ENCODE assay signal across 9 cellular contexts in the genomic region with DNA sequence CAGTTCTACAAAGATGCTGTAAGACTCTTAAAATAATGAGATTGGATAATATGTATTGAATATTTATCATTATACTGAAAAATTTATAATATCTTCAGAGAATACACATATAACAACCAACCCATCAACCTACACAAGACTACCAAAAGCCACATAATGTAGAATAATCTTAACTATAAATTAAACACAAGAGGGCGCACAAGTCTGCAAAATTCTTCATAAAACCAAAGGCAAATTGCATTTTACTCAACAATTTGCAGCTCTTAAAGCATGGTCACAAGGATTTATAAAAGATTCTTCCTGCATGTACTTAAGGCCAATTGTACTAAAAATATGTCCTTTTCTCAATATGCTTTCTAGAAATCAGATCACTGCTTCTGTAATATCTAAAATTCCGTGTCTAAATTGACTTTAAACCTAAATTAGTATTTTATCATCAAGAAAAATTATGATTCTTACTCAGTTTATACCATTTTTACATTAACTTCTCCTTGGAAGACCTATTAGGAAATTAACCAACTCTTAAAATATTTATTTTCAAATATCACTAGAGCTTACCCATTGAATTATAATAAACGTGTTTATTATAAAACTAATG.
DNase-seq lines count a peak whose midpoint lies in the region; TF ChIP-seq lines count a peak whose summit lies in the region.
"Had no signal": no experiment of that assay in that cellular context is flagged by ENCODE, and none has a peak within 500 bp of the region (broad histone marks: within the 10 kb centered on the region; RNA-seq: fewer than 3 reads in every experiment).

No MANE protein-coding gene starts in this region.

- no peaks in the 10 kb centered on the region for H3K27me3 Mint-ChIP-seq in nephron progenitor cell (ENCODE audit: low read depth, poor library complexity)
- peaks cover 7% of the 10 kb centered on the region for H3K27me3 Mint-ChIP-seq in activated naive CD4-positive, alpha-beta T cell treated with anti-CD3 and anti-CD28 coated beads for 36 hours (ENCODE audit: low read depth)
- H3K27me3 Mint-ChIP-seq in activated CD4-positive, alpha-beta memory T cell treated with anti-CD3 and anti-CD28 coated beads for 36 hours: peaks cover 10% of the 10 kb centered on the region

- DNase-seq in Daoy (ENCODE audit: low read depth) (peak; percentile 22), LoVo (ENCODE audit: low spot score) (peak; percentile 71), RKO (ENCODE audit: low spot score) (peak; percentile 78), epithelial cell of proximal tubule (ENCODE audit: low read depth) (peak; percentile 10), nephron progenitor cell (no peak), 8988T (no peak)
- no peak for DNase-seq in activated naive CD4-positive, alpha-beta T cell treated with anti-CD3 and anti-CD28 coated beads for 36 hours
- DNase-seq in activated CD4-positive, alpha-beta memory T cell treated with anti-CD3 and anti-CD28 coated beads for 36 hours: no peak

- H3K4me3 ChIP-seq in epithelial cell of proximal tubule (ENCODE audit: low read depth, low read length): no peak overlapping the region

- POLR2A ChIA-PET in activated CD4-positive, alpha-beta memory T cell treated with anti-CD3 and anti-CD28 coated beads for 36 hours (lab: Charles Lee): no interaction called here

- peak; percentile 49 for TF ChIP-seq CTCF in epithelial cell of proximal tubule (conservative IDR thresholded peaks at IDR 0.05; ENCODE audit: low read depth, low read length)
- TF ChIP-seq CTCF in nephron progenitor cell (IDR thresholded peaks at IDR 0.05): peak; percentile 55

- CTCF ChIA-PET in activated naive CD4-positive, alpha-beta T cell treated with anti-CD3 and anti-CD28 coated beads for 36 hours (lab: Charles Lee): interaction anchor here (0.5 to 3.4 kb wide), 22 partner anchors 9 to 645 kb away, joined by 3 to 48 read pairs (median 4); no protein-coding TSS in a partner anchor
- CTCF ChIA-PET in activated CD4-positive, alpha-beta memory T cell treated with anti-CD3 and anti-CD28 coated beads for 36 hours (lab: Charles Lee): interaction anchor here (0.6 to 3.9 kb wide), 26 partner anchors 8 to 736 kb away, joined by 3 to 120 read pairs (median 4); no protein-coding TSS in a partner anchor

- no peaks in the 10 kb centered on the region for H3K9me3 Mint-ChIP-seq in nephron progenitor cell
- no peaks in the 10 kb centered on the region for H3K9me3 Mint-ChIP-seq in activated naive CD4-positive, alpha-beta T cell treated with anti-CD3 and anti-CD28 coated beads for 36 hours
- H3K9me3 Mint-ChIP-seq in activated CD4-positive, alpha-beta memory T cell treated with anti-CD3 and anti-CD28 coated beads for 36 hours: no peaks in the 10 kb centered on the region
- H3K9me3 Mint-ChIP-seq: T-helper 1 cell treated with Interleukin-12 subunit alpha and Interleukin-12 subunit beta and Interleukin-4 antibody, amounts not matched to agents 30 μg/mL and 1 μg/mL, for 36 hours had no signal

- no peak overlapping the region for H3K27ac Mint-ChIP-seq in nephron progenitor cell
- no peak overlapping the region for H3K27ac Mint-ChIP-seq in activated naive CD4-positive, alpha-beta T cell treated with anti-CD3 and anti-CD28 coated beads for 36 hours
- H3K27ac Mint-ChIP-seq in activated CD4-positive, alpha-beta memory T cell treated with anti-CD3 and anti-CD28 coated beads for 36 hours: no peak overlapping the region
- H3K27ac Mint-ChIP-seq: T-helper 1 cell treated with Interleukin-12 subunit alpha and Interleukin-12 subunit beta and Interleukin-4 antibody, amounts not matched to agents 30 μg/mL and 1 μg/mL, for 36 hours had no signal

- no peak overlapping the region for H3K4me3 Mint-ChIP-seq in nephron progenitor cell
- H3K4me3 Mint-ChIP-seq in activated naive CD4-positive, alpha-beta T cell treated with anti-CD3 and anti-CD28 coated beads for 36 hours: no peak overlapping the region
- H3K4me3 Mint-ChIP-seq in activated CD4-positive, alpha-beta memory T cell treated with anti-CD3 and anti-CD28 coated beads for 36 hours: no peak overlapping the region
- H3K4me3 Mint-ChIP-seq: T-helper 1 cell treated with Interleukin-12 subunit alpha and Interleukin-12 subunit beta and Interleukin-4 antibody, amounts not matched to agents 30 μg/mL and 1 μg/mL, for 36 hours had no signal

- peaks cover 8% of the 10 kb centered on the region for H3K4me1 Mint-ChIP-seq in nephron progenitor cell
- H3K4me1 Mint-ChIP-seq in activated naive CD4-positive, alpha-beta T cell treated with anti-CD3 and anti-CD28 coated beads for 36 hours (ENCODE audit: low read depth): no peaks in the 10 kb centered on the region
- H3K4me1 Mint-ChIP-seq in activated CD4-positive, alpha-beta memory T cell treated with anti-CD3 and anti-CD28 coated beads for 36 hours (ENCODE audit: low read depth): no peaks in the 10 kb centered on the region

- no peaks in the 10 kb centered on the region for H3K36me3 Mint-ChIP-seq in nephron progenitor cell (ENCODE audit: low read depth)
- H3K36me3 Mint-ChIP-seq in activated naive CD4-positive, alpha-beta T cell treated with anti-CD3 and anti-CD28 coated beads for 36 hours (ENCODE audit: low read depth): no peaks in the 10 kb centered on the region
- H3K36me3 Mint-ChIP-seq in activated CD4-positive, alpha-beta memory T cell treated with anti-CD3 and anti-CD28 coated beads for 36 hours: no peaks in the 10 kb centered on the region

- intact Hi-C loops in activated naive CD4-positive, alpha-beta T cell treated with anti-CD3 and anti-CD28 coated beads for 36 hours (cut with micrococcal nuclease): loop anchor here (1.0 kb wide), 3 partner anchors 229 to 645 kb away; no protein-coding TSS in a partner anchor
- intact Hi-C loops in activated CD4-positive, alpha-beta memory T cell treated with anti-CD3 and anti-CD28 coated beads for 36 hours (cut with micrococcal nuclease): loop anchor here (1.0 kb wide), 2 partner anchors 229 to 440 kb away; no protein-coding TSS in a partner anchor

Comparison
In these comparisons a context has a peak if more than half of its experiments do, and no peak if none do; other contexts are left out.
1. DNase-seq: peak in Daoy (single experiment), LoVo (single experiment), RKO (single experiment) and epithelial cell of proximal tubule (single experiment); none in nephron progenitor cell (single experiment), 8988T (single experiment), activated naive CD4-positive, alpha-beta T cell treated with anti-CD3 and anti-CD28 coated beads for 36 hours (single experiment) and activated CD4-positive, alpha-beta memory T cell treated with anti-CD3 and anti-CD28 coated beads for 36 hours (single experiment).